Comparison of ENCODE assay signal across 16 cellular contexts in genomic region chr11:2107521-2107920, GRCh38. TPM values are rescaled to one million over a fixed set of nuclear protein-coding genes. Genes with fewer than 3 reads are reported as not detected.
DNase-seq lines count a peak whose midpoint lies in the region; ATAC-seq, FAIRE-seq and TF ChIP-seq lines count a peak whose summit lies in the region.
"Had no signal": no experiment of that assay in that cellular context is flagged by ENCODE, and none has a peak within 500 bp of the region (broad histone marks: within the 10 kb centered on the region; RNA-seq: fewer than 3 reads in every experiment).

No MANE protein-coding gene starts in this region.

- H3K9me3 Mint-ChIP-seq in activated naive CD4-positive, alpha-beta T cell treated with anti-CD3 and anti-CD28 coated beads, Interleukin-2, amount 50 U/mL, for 72 hours: no peaks in the 10 kb centered on the region
- H3K9me3 Mint-ChIP-seq: CD8-positive, alpha-beta T cell had no signal

- WGBS in lower leg skin, 2 donors: 88 to 91% methylated on average over 4 of the region's 4 CpGs

- TF ChIP-seq CTCF in bronchial epithelial cell (IDR thresholded peaks at IDR 0.05; ENCODE audit: insufficient read depth, low read length, severe bottlenecking) (no peak), lower leg skin (IDR thresholded peaks at IDR 0.05) (no peak)

- peak; percentile 43 for FAIRE-seq in bronchial epithelial cell (lab: Jason Lieb, UNC)
- FAIRE-seq: A549, H1 had no signal

- no peak for TF ChIP-seq POLR2A in lower leg skin (IDR thresholded peaks at IDR 0.05)

- no peaks in the 10 kb centered on the region for H3K36me3 Mint-ChIP-seq in activated naive CD4-positive, alpha-beta T cell treated with anti-CD3 and anti-CD28 coated beads, Interleukin-2, amount 50 U/mL, for 72 hours
- H3K36me3 Mint-ChIP-seq: CD8-positive, alpha-beta T cell had no signal

- peaks cover 6% of the 10 kb centered on the region for H3K27me3 ChIP-seq in bronchial epithelial cell (ENCODE audit: control insufficient read depth, insufficient read depth, low read length)

- H3K4me3 ChIP-seq in bronchial epithelial cell (ENCODE audit: low read depth, low read length) (no peak overlapping the region), lower leg skin (ENCODE audit: low read depth, poor library complexity, severe bottlenecking) (no peak overlapping the region)
- H3K4me3 ChIP-seq: A549, HAP-1 had no signal

- peak; percentile 6 for DNase-seq in activated naive CD4-positive, alpha-beta T cell treated with anti-CD3 and anti-CD28 coated beads, Interleukin-2, amount 50 U/mL, for 16 hours
- DNase-seq in activated naive CD4-positive, alpha-beta T cell treated with anti-CD3 and anti-CD28 coated beads, Interleukin-2, amount 50 U/mL, for 72 hours (ENCODE audit: low spot score in 2 of 2): no peak
- DNase-seq in bronchial epithelial cell (ENCODE audit: low read depth) (no peak), posterior vena cava (ENCODE audit: low spot score) (peak; percentile 52), NOMO-1 treated with dmso at 0.1 percent for 144 hours (lab: John Stamatoyannopoulos, UW; ENCODE audit: unreplicated experiment) (no peak), lower leg skin (ENCODE audit: low spot score in 2 of 2) (no peak)
- DNase-seq: AML-193, Calu3, DMS79 treated with DMSO at 0.1 percent for 48 hours, GF-D8 had no signal

- ATAC-seq in activated naive CD4-positive, alpha-beta T cell treated with anti-CD3 and anti-CD28 coated beads, Interleukin-2, amount 50 U/mL, for 72 hours: no peak
- no peak for ATAC-seq in GM21381 (IDR thresholded peaks at IDR 0.05; ENCODE audit: unreplicated experiment)
- ATAC-seq: A549; CD8-positive, alpha-beta T cell had no signal

- H3K27ac Mint-ChIP-seq in activated naive CD4-positive, alpha-beta T cell treated with anti-CD3 and anti-CD28 coated beads, Interleukin-2, amount 50 U/mL, for 72 hours: no peak overlapping the region
- H3K27ac Mint-ChIP-seq: CD8-positive, alpha-beta T cell had no signal

- H3K36me3 ChIP-seq in bronchial epithelial cell (ENCODE audit: control insufficient read depth, insufficient read depth, low read length): no peaks in the 10 kb centered on the region
- H3K36me3 ChIP-seq: HAP-1 had no signal

- intact Hi-C loops in posterior vena cava (cut with DNase I): no loop called here
- intact Hi-C loops in lower leg skin (cut with DNase I; ENCODE audit: low total_unique reads): no loop called here

RNA-seq across cellular contexts. Expression of gene IGF2, which starts 31.7 kb away (rescaled TPM):
- total RNA-seq in activated naive CD4-positive, alpha-beta T cell treated with anti-CD3 and anti-CD28 coated beads, Interleukin-2, amount 50 U/mL, for 72 hours: 1 to 10 TPM in 1 of 2 donors, under 1 TPM in 1; 0.31 to 2.0 TPM
- 1.0 and 6.6 TPM in 2 replicates for total RNA-seq in bronchial epithelial cell
- 100 to 1,000 TPM; 161 to 323 TPM for total RNA-seq in posterior vena cava
- 10 to 100 TPM in 1 of 4 donors, 1 to 10 TPM in 3; 4.5 to 14.7 (median 6.0) TPM for total RNA-seq in lower leg skin
- total RNA-seq: CD8-positive, alpha-beta T cell had no signal

RNA-seq across cellular contexts. Expression of gene INS, which starts 53.5 kb away (rescaled TPM):
- not detected for total RNA-seq in activated naive CD4-positive, alpha-beta T cell treated with anti-CD3 and anti-CD28 coated beads, Interleukin-2, amount 50 U/mL, for 72 hours
- total RNA-seq in bronchial epithelial cell (not detected in 2 replicates), posterior vena cava (not detected), lower leg skin (not detected)
- total RNA-seq: Calu3; CD8-positive, alpha-beta T cell; H1; HT-29 had no signal

Comparison
In these comparisons a context has a peak if more than half of its experiments do, and no peak if none do; other contexts are left out.
1. DNase-seq: peak in activated naive CD4-positive, alpha-beta T cell treated with anti-CD3 and anti-CD28 coated beads, Interleukin-2, amount 50 U/mL, for 16 hours (single experiment) and posterior vena cava (single experiment); none in activated naive CD4-positive, alpha-beta T cell treated with anti-CD3 and anti-CD28 coated beads, Interleukin-2, amount 50 U/mL, for 72 hours (0 of 2), bronchial epithelial cell (single experiment), NOMO-1 treated with dmso at 0.1 percent for 144 hours (single experiment) and lower leg skin (0 of 2).
2. RNA of gene IGF2, which starts 31.7 kb away (total RNA-seq): 161 to 323 TPM in posterior vena cava; 1.0 to 6.6 TPM in bronchial epithelial cell, 4.5 to 14.7 TPM in lower leg skin and 0.31 to 2.0 TPM in activated naive CD4-positive, alpha-beta T cell treated with anti-CD3 and anti-CD28 coated beads, Interleukin-2, amount 50 U/mL, for 72 hours; every median in the first group is over 10 times any median in the second.